In the genomic region with DNA sequence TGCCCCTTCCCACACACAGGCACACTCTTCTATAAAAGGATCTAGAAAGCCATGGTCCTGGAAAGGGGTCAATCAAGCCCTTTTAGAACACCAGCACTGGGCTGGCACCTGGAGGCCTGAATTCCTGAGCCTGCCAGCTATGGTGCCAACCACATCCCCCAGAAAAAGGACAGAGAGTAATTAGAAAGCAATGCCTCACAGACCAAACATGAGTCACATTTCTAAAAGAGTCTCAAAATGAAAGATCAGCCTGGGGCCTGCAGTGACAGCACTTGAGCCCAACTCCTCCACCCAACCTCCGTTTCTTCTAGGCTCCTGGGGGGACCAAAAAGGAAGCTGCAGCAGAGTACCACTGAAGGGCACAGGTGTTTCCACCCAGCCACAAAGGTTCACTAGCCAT, we compare ENCODE assay signal across 16 cellular contexts. TPM values are rescaled to one million over a fixed set of nuclear protein-coding genes. Genes with fewer than 3 reads are reported as not detected.
DNase-seq lines count a peak whose midpoint lies in the region; ATAC-seq and TF ChIP-seq lines count a peak whose summit lies in the region.
"Had no signal": no experiment of that assay in that cellular context is flagged by ENCODE, and none has a peak within 500 bp of the region (broad histone marks: within the 10 kb centered on the region; RNA-seq: fewer than 3 reads in every experiment).

No MANE protein-coding gene starts in this region.

- peaks cover 1 to 2% of the 10 kb centered on the region in 2 donors for H3K9me3 Mint-ChIP-seq in activated T-cell treated with anti-CD3 and anti-CD28 coated beads, Interleukin-2, amount 50 U/mL, for 72 hours
- H3K9me3 Mint-ChIP-seq: activated B cell treated with CpG ODN at 0.5 μM for 24 hours had no signal

- no peaks in the 10 kb centered on the region for H3K36me3 Mint-ChIP-seq in activated T-cell treated with anti-CD3 and anti-CD28 coated beads, Interleukin-2, amount 50 U/mL, for 72 hours (ENCODE audit: insufficient read depth in 2 of 2)

- H3K27me3 Mint-ChIP-seq in activated T-cell treated with anti-CD3 and anti-CD28 coated beads, Interleukin-2, amount 50 U/mL, for 72 hours (ENCODE audit: low read depth) = peaks cover 18% of the 10 kb centered on the region
- H3K27me3 Mint-ChIP-seq: activated B cell treated with CpG ODN at 0.5 μM for 24 hours had no signal

- H3K27me3 ChIP-seq in tibial artery = no peaks in the 10 kb centered on the region
- H3K27me3 ChIP-seq: adrenal gland, neutrophil had no signal

- H3K4me3 ChIP-seq in fibroblast of mammary gland (ENCODE audit: control insufficient read depth, low read depth, low read length) (no peak overlapping the region), tibial artery (no peak overlapping the region)
- H3K4me3 ChIP-seq: adrenal gland, skin epidermis had no signal

- H3K36me3 ChIP-seq in tibial artery = peaks cover 0 to 5% (median 0%) of the 10 kb centered on the region in 3 donors
- H3K36me3 ChIP-seq: adrenal gland, neutrophil had no signal

- intact Hi-C loops in tibial artery (cut with DNase I; ENCODE audit: low total_unique reads) = no loop called here

- TF ChIP-seq CTCF in fibroblast of mammary gland (conservative IDR thresholded peaks at IDR 0.05; ENCODE audit: control insufficient read depth, insufficient read depth, low read depth, low read length) = no peak
- no peak for TF ChIP-seq CTCF in tibial artery (IDR thresholded peaks at IDR 0.05)

- no peaks in the 10 kb centered on the region for H3K9me3 ChIP-seq in tibial artery
- H3K9me3 ChIP-seq: adrenal gland, neutrophil had no signal

- H3K4me1 Mint-ChIP-seq in activated T-cell treated with anti-CD3 and anti-CD28 coated beads, Interleukin-2, amount 50 U/mL, for 72 hours (ENCODE audit: low read depth) = peaks cover 5% of the 10 kb centered on the region
- H3K4me1 Mint-ChIP-seq: activated B cell treated with CpG ODN at 0.5 μM for 24 hours had no signal

- H3K4me3 Mint-ChIP-seq in activated T-cell treated with anti-CD3 and anti-CD28 coated beads, Interleukin-2, amount 50 U/mL, for 72 hours = no peak overlapping the region
- H3K4me3 Mint-ChIP-seq: activated B cell treated with CpG ODN at 0.5 μM for 24 hours had no signal

- H3K4me1 ChIP-seq in tibial artery = peaks cover 0 to 21% (median 14%) of the 10 kb centered on the region in 4 donors
- H3K4me1 ChIP-seq: adrenal gland had no signal

- H3K27ac Mint-ChIP-seq in activated T-cell treated with anti-CD3 and anti-CD28 coated beads, Interleukin-2, amount 50 U/mL, for 72 hours = no peak overlapping the region
- H3K27ac Mint-ChIP-seq: activated B cell treated with CpG ODN at 0.5 μM for 24 hours had no signal

- peak overlapping the region; percentile 57 to 59 for H3K27ac ChIP-seq in tibial artery
- H3K27ac ChIP-seq: adrenal gland, neutrophil, skin epidermis had no signal

- peak; percentile 65 to 76 for ATAC-seq in activated T-cell treated with anti-CD3 and anti-CD28 coated beads, Interleukin-2, amount 50 U/mL, for 72 hours (replicated peaks in 1 of 2)
- no peak for ATAC-seq in HG03045 (IDR thresholded peaks at IDR 0.05; ENCODE audit: unreplicated experiment)
- ATAC-seq in GM18870 (IDR thresholded peaks at IDR 0.05; ENCODE audit: unreplicated experiment) = no peak
- ATAC-seq: HepG2 had no signal

- peak in 1 of 2 donors; percentile 3 for DNase-seq in activated T-cell treated with anti-CD3 and anti-CD28 coated beads, Interleukin-2, amount 50 U/mL, for 72 hours
- DNase-seq in activated T-cell treated with anti-CD3 and anti-CD28 coated beads, Interleukin-2, amount 50 U/mL, for 48 hours = no peak
- DNase-seq in RPMI8226 = peak; percentile 68
- DNase-seq in fibroblast of mammary gland (ENCODE audit: low read depth) = peak; percentile 10
- DNase-seq in tibial artery = no peak
- no peak for DNase-seq in HUDEP-2 (lab: John Stamatoyannopoulos, UW; ENCODE audit: unreplicated experiment in 76 of 76)
- DNase-seq: activated B cell treated with CpG ODN at 0.5 μM for 24 hours, adrenal gland, foreskin melanocyte, mesendoderm, NCI-H2227 treated with DMSO at 0.1 percent for 48 hours had no signal

RNA-seq across cellular contexts. Expression of a gene that starts 14.1 kb away (rescaled TPM):
- not detected for total RNA-seq in activated T-cell treated with anti-CD3 and anti-CD28 coated beads, Interleukin-2, amount 50 U/mL, for 72 hours
- total RNA-seq: activated B cell treated with CpG ODN at 0.5 μM for 24 hours had no signal

Comparison
In these comparisons a context has a peak if more than half of its experiments do, and no peak if none do; other contexts are left out.
1. ATAC-seq: peak in activated T-cell treated with anti-CD3 and anti-CD28 coated beads, Interleukin-2, amount 50 U/mL, for 72 hours (2 of 2); none in HG03045 (single experiment) and GM18870 (single experiment).
2. DNase-seq: peak in RPMI8226 (single experiment) and fibroblast of mammary gland (single experiment); none in activated T-cell treated with anti-CD3 and anti-CD28 coated beads, Interleukin-2, amount 50 U/mL, for 48 hours (0 of 2), tibial artery (0 of 2) and HUDEP-2 (0 of 76).